In genomic region chr22:29031236-29031982, GRCh38 we compare ENCODE assay signal across 9 cellular contexts. TPM values are rescaled to one million over a fixed set of nuclear protein-coding genes. Genes with fewer than 3 reads are reported as not detected.
DNase-seq lines count a peak whose midpoint lies in the region; ATAC-seq and TF ChIP-seq lines count a peak whose summit lies in the region.
"Had no signal": no experiment of that assay in that cellular context is flagged by ENCODE, and none has a peak within 500 bp of the region (broad histone marks: within the 10 kb centered on the region; RNA-seq: fewer than 3 reads in every experiment).

No MANE protein-coding gene starts in this region.

- no peaks in the 10 kb centered on the region for H3K9me3 ChIP-seq in heart left ventricle
- no peaks in the 10 kb centered on the region for H3K9me3 ChIP-seq in prostate gland

- TF ChIP-seq POLR2A in heart left ventricle (IDR thresholded peaks at IDR 0.05) (no peak), prostate gland (IDR thresholded peaks at IDR 0.05) (no peak)

- intact Hi-C loops in heart left ventricle (cut with DNase I): loop anchor here in 4 of 10 donors (2.0 to 10.0 kb wide), 3 partner anchors 113 to 427 kb away; partner anchors contain the start of gene ZNRF3 (in 3 of the 4)
- intact Hi-C loops in prostate gland (cut with DNase I): loop anchor here (5.0 to 10.0 kb wide), 3 partner anchors 44 to 427 kb away; partner anchors contain the start of gene ZNRF3

- POLR2A ChIA-PET in activated naive CD8-positive, alpha-beta T cell treated with anti-CD3 and anti-CD28 coated beads, Interleukin-2, amount 10 ng/mL, durations not matched to agents 7 days and 5 days (lab: Charles Lee): no interaction called here

- H3K27ac Mint-ChIP-seq in HFFc6: peak overlapping the region; percentile 100
- H3K27ac Mint-ChIP-seq in activated naive CD8-positive, alpha-beta T cell treated with anti-CD3 and anti-CD28 coated beads, Interleukin-2, amount 10 ng/mL, durations not matched to agents 7 days and 5 days: no peak overlapping the region

- no peaks in the 10 kb centered on the region for H3K9me3 Mint-ChIP-seq in HFFc6
- no peaks in the 10 kb centered on the region for H3K9me3 Mint-ChIP-seq in activated naive CD8-positive, alpha-beta T cell treated with anti-CD3 and anti-CD28 coated beads, Interleukin-2, amount 10 ng/mL, durations not matched to agents 7 days and 5 days

- no peak for ATAC-seq in activated naive CD8-positive, alpha-beta T cell treated with anti-CD3 and anti-CD28 coated beads, Interleukin-2, amount 10 ng/mL, durations not matched to agents 7 days and 5 days (ENCODE audit: low read depth)
- ATAC-seq in heart left ventricle (peak; percentile 59 to 85 (median 84)), GM18498 (IDR thresholded peaks at IDR 0.05; ENCODE audit: unreplicated experiment) (no peak), HG02571 (IDR thresholded peaks at IDR 0.05; ENCODE audit: unreplicated experiment) (no peak), GM19324 (IDR thresholded peaks at IDR 0.05; ENCODE audit: low FRiP score, unreplicated experiment) (no peak)

- H3K4me1 ChIP-seq in heart left ventricle (peaks cover 0 to 30% (median 15%) of the 10 kb centered on the region in 12 donors), prostate gland (replicated peaks) (peaks cover 5% of the 10 kb centered on the region)

- peak overlapping the region; percentile 86 for H3K4me3 Mint-ChIP-seq in HFFc6
- H3K4me3 Mint-ChIP-seq in activated naive CD8-positive, alpha-beta T cell treated with anti-CD3 and anti-CD28 coated beads, Interleukin-2, amount 10 ng/mL, durations not matched to agents 7 days and 5 days: peak overlapping the region; percentile 30

- H3K36me3 ChIP-seq in heart left ventricle: no peaks in the 10 kb centered on the region
- no peaks in the 10 kb centered on the region for H3K36me3 ChIP-seq in prostate gland

- no peaks in the 10 kb centered on the region for H3K36me3 Mint-ChIP-seq in HFFc6 (ENCODE audit: low read depth)
- H3K36me3 Mint-ChIP-seq in activated naive CD8-positive, alpha-beta T cell treated with anti-CD3 and anti-CD28 coated beads, Interleukin-2, amount 10 ng/mL, durations not matched to agents 7 days and 5 days: no peaks in the 10 kb centered on the region

- H3K27me3 Mint-ChIP-seq in HFFc6 (ENCODE audit: insufficient read depth): peaks cover 2% of the 10 kb centered on the region
- peaks cover 65% of the 10 kb centered on the region for H3K27me3 Mint-ChIP-seq in activated naive CD8-positive, alpha-beta T cell treated with anti-CD3 and anti-CD28 coated beads, Interleukin-2, amount 10 ng/mL, durations not matched to agents 7 days and 5 days

- DNase-seq in HFFc6: peak; percentile 96
- DNase-seq in activated naive CD8-positive, alpha-beta T cell treated with anti-CD3 and anti-CD28 coated beads, Interleukin-2, amount 10 ng/mL, durations not matched to agents 7 days and 5 days: no peak
- peak in 4 of 5 donors; percentile 39 to 69 (median 50) for DNase-seq in heart left ventricle
- DNase-seq in prostate gland (ENCODE audit: low spot score): peak; percentile 39
- no peak for DNase-seq in stimulated activated naive CD4-positive, alpha-beta T cell (lab: John Stamatoyannopoulos, UW)

- TF ChIP-seq CTCF in HFFc6 (IDR thresholded peaks at IDR 0.05) (peak; percentile 48), heart left ventricle (IDR thresholded peaks at IDR 0.05) (peak in 2 of 12 donors; percentile 7 to 9), prostate gland (IDR thresholded peaks at IDR 0.05) (no peak)

- H3K27ac ChIP-seq in heart left ventricle (peak overlapping the region; percentile 8 to 85 (median 74)), prostate gland (peak overlapping the region; percentile 74 to 83)

- H3K27me3 ChIP-seq in heart left ventricle (peaks cover 0 to 8% (median 0%) of the 10 kb centered on the region in 9 donors), prostate gland (replicated peaks; ENCODE audit: insufficient read depth) (no peaks in the 10 kb centered on the region)

- peaks cover 46% of the 10 kb centered on the region for H3K4me1 Mint-ChIP-seq in HFFc6 (ENCODE audit: low read depth)
- H3K4me1 Mint-ChIP-seq in activated naive CD8-positive, alpha-beta T cell treated with anti-CD3 and anti-CD28 coated beads, Interleukin-2, amount 10 ng/mL, durations not matched to agents 7 days and 5 days: peaks cover 12% of the 10 kb centered on the region

- WGBS in heart left ventricle, 4 donors: 48 to 61% (median 54%) methylated on average over 17 of the region's 17 CpGs
- WGBS in prostate gland: 43% methylated on average over 17 of the region's 17 CpGs

- H3K4me3 ChIP-seq in heart left ventricle (peak overlapping the region in 10 of 12 donors; percentile 34 to 60 (median 56)), prostate gland (peak overlapping the region in 1 of 2 donors; percentile 34)

RNA-seq across cellular contexts. Expression of gene C22orf31, which starts 30.2 kb away (rescaled TPM):
- total RNA-seq in HFFc6 (2021; fragmentation: NEBNext Ultra II Directional; extraction: Animal tissue kit (Norgen Biotek cat#: 25700)): not detected
- total RNA-seq in activated naive CD8-positive, alpha-beta T cell treated with anti-CD3 and anti-CD28 coated beads, Interleukin-2, amount 10 ng/mL, durations not matched to agents 7 days and 5 days: not detected
- total RNA-seq in heart left ventricle (under 1 TPM in 1 of 9 donors, not detected in 8; 0.40 TPM), prostate gland (1 to 10 TPM in 1 of 2 donors, under 1 TPM in 1; 0.36 to 1.4 TPM)
- not detected for polyA plus RNA-seq in heart left ventricle
- total RNA-seq: T-helper 2 cell treated with Interferon-gamma antibody and Interleukin-4, amounts not matched to agents 100 ng/mL and 5 ng/mL, for 36 hours had no signal

RNA-seq across cellular contexts. Expression of gene KREMEN1, which starts 41.4 kb away (rescaled TPM):
- total RNA-seq in HFFc6 (2021; fragmentation: NEBNext Ultra II Directional; extraction: Animal tissue kit (Norgen Biotek cat#: 25700)): 1 to 10 TPM in 1 of 6 experiments, under 1 TPM in 5; 0.50 to 1.1 (median 0.59) TPM
- total RNA-seq in activated naive CD8-positive, alpha-beta T cell treated with anti-CD3 and anti-CD28 coated beads, Interleukin-2, amount 10 ng/mL, durations not matched to agents 7 days and 5 days: under 1 TPM; 0.19 to 0.26 TPM
- total RNA-seq in heart left ventricle (10 to 100 TPM; 30.5 to 67.8 (median 46.6) TPM), prostate gland (10 to 100 TPM; 19.3 to 49.0 TPM)
- polyA plus RNA-seq in heart left ventricle: 10 to 100 TPM; 24.3 to 25.2 TPM

Comparison
In these comparisons a context has a peak if more than half of its experiments do, and no peak if none do; other contexts are left out.
1. DNase-seq: peak in HFFc6 (single experiment), heart left ventricle (4 of 5) and prostate gland (single experiment); none in activated naive CD8-positive, alpha-beta T cell treated with anti-CD3 and anti-CD28 coated beads, Interleukin-2, amount 10 ng/mL, durations not matched to agents 7 days and 5 days (single experiment) and stimulated activated naive CD4-positive, alpha-beta T cell (0 of 6).
2. ATAC-seq: peak in heart left ventricle (4 of 4); none in activated naive CD8-positive, alpha-beta T cell treated with anti-CD3 and anti-CD28 coated beads, Interleukin-2, amount 10 ng/mL, durations not matched to agents 7 days and 5 days (single experiment), GM18498 (single experiment), HG02571 (single experiment) and GM19324 (single experiment).
3. RNA of gene KREMEN1, which starts 41.4 kb away (total RNA-seq): 19.3 to 49.0 TPM in prostate gland and 30.5 to 67.8 TPM in heart left ventricle; 0.50 to 1.1 TPM in HFFc6 and 0.19 to 0.26 TPM in activated naive CD8-positive, alpha-beta T cell treated with anti-CD3 and anti-CD28 coated beads, Interleukin-2, amount 10 ng/mL, durations not matched to agents 7 days and 5 days; every median in the first group is over 4 times any median in the second.